ENCODE assay signal across 27 cellular contexts in the genomic region with DNA sequence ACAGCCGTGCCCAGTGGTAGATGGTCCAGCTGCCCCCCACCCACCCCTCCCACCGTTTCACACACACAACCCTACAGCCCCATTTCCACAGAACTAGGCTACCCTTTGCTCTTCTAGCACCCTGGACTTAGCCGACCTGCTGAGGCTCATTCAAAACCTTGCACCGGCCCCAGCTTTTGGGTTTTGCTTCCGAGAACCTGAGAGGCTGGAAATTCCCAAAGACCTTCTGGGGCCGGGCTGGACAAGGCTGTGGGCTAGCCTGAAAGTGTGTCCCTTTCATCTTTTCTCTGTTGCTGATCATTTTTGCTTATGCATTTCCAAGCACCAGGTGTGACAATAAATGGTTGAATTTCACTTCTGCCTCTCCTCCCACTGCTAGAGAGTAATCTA.
"Had no signal": no experiment of that assay in that cellular context is flagged by ENCODE, and none has a peak within 500 bp of the region (broad histone marks: within the 10 kb centered on the region; RNA-seq: fewer than 3 reads in every experiment).

No MANE protein-coding gene starts in this region.

- H3K9ac ChIP-seq: SK-N-SH had no signal

- H2AFZ ChIP-seq: PC-9 had no signal

- H3K27me3 ChIP-seq: MG63, SJSA1 had no signal

- H3K9me3 ChIP-seq: MG63, SJSA1, SK-N-SH had no signal

- H3K9me2 ChIP-seq: SK-N-SH had no signal

- H3K27ac ChIP-seq: PC-9, SJSA1 had no signal

- H3K4me1 ChIP-seq: SJSA1 had no signal

- H3K4me2 ChIP-seq: SK-N-SH had no signal

- H3K36me3 ChIP-seq: MG63, SJSA1 had no signal

- DNase-seq: Kasumi-1, KBM-7, MG63, MV-4-11, NCI-H1092, NCI-H1105, NCI-H1417 treated with DMSO at 0.1 percent for 48 hours, NCI-H1436 treated with DMSO at 0.1 percent for 48 hours, NCI-H1694 treated with DMSO at 0.1 percent for 48 hours, NCI-H187 treated with DMSO at 0.1 percent for 48 hours, NCI-H2029, NCI-H2081, NCI-H2171, NCI-H226, NCI-H446 treated with DMSO at 0.1 percent for 48 hours, NCI-H510A, NCI-H524, NCI-H526, NCI-H69, NCI-H748 treated with DMSO at 0.1 percent for 48 hours, NCI-H82, PC-9, Right ventricle myocardium superior, SHP77 treated with DMSO at 0.1 percent for 48 hours, SK-N-SH, SW 1271 had no signal

- H3K4me3 ChIP-seq: MG63, PC-9, SJSA1 had no signal
